Comparison of ENCODE assay signal across 1 cellular context in the genomic region with DNA sequence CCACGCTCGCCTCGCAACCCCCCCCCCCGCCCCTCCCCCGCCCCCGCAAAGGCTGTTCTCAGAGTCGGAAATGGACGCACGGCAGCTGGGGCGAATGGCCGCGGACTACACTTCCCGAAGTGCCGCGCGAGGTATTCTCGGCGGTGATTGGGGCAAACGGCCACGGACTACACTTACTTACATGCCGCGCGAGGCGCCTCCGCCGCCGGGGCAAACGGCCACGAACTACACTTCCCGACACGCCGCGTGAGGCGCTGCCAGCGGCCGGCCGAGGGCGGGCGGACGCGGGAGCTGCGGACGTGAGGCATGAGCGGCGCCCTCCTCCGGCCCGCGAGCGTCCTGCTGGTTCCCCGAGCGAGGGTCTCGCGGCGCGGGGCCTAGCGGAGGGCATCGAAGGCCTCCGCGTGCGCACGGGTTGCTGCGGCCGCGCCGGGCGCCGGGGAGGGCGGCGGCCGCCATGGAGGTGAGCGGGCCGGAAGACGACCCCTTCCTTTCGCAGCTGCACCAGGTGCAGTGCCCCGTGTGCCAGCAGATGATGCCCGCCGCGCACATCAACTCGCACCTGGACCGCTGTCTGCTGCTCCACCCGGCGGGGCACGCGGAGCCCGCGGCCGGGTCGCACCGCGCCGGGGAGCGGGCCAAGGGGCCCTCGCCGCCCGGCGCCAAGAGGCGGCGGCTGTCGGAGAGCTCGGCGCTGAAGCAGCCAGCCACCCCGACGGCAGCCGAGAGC.
TF ChIP-seq lines count a peak whose summit lies in the region.

TSS of gene WRNIP1 (plus strand) at position 228 of the 730 bp plus-strand sequence. CDS start at position 458, 230 bp downstream.

TF ChIP-seq in HEK293, 187 proteins besides CTCF, POLR2A, EP300 and RAD21 (continued from another document):
- TF ChIP-seq YY2 (tag by site-specific recombination; IDR thresholded peaks at IDR 0.05) (peak; percentile 81), ZNF660 (tag by site-specific recombination; IDR thresholded peaks at IDR 0.05) (peak; percentile 50), ZNF596 (tag by site-specific recombination; IDR thresholded peaks at IDR 0.05) (peak; percentile 58), ZBTB8A (tag by site-specific recombination; IDR thresholded peaks at IDR 0.05) (peak; percentile 75), ZNF335 (tag by site-specific recombination; conservative IDR thresholded peaks at IDR 0.05) (peak; percentile 78), ZBTB48 (tag by site-specific recombination; IDR thresholded peaks at IDR 0.05) (0 out of 2 replicates have a peak, but pooled peaks have one; percentile 53), ZNF292 (tag by site-specific recombination; IDR thresholded peaks at IDR 0.05; ENCODE audit: borderline replicate concordance, low read depth) (no peak), ZNF146 (tag by site-specific recombination; IDR thresholded peaks at IDR 0.05) (no peak), ZNF791 (tag by site-specific recombination; IDR thresholded peaks at IDR 0.05) (no peak), MEIS1 (CRISPR knock-in tag; IDR thresholded peaks at IDR 0.05; ENCODE audit: borderline replicate concordance) (peak; percentile 19; the same call in 1 of the 2 replicates), KLF8 (tag by site-specific recombination; IDR thresholded peaks at IDR 0.05) (peak; percentile 28; the same call in 1 of the 2 replicates), ZNF530 (tag by site-specific recombination; IDR thresholded peaks at IDR 0.05; ENCODE audit: low read depth) (no peak), ZNF561 (tag by site-specific recombination; IDR thresholded peaks at IDR 0.05; ENCODE audit: borderline replicate concordance) (peak; percentile 65; the same call in 1 of the 2 replicates), SP2 (tag by site-specific recombination; IDR thresholded peaks at IDR 0.05) (peak; percentile 72), BCL11A (tag by site-specific recombination; IDR thresholded peaks at IDR 0.05; ENCODE audit: low read depth) (no peak), ZNF645 (tag by site-specific recombination; IDR thresholded peaks at IDR 0.05) (no peak), ZBTB44 (tag by site-specific recombination; IDR thresholded peaks at IDR 0.05) (peak; percentile 21; the same call in 1 of the 2 replicates), HOXC10 (CRISPR knock-in tag; IDR thresholded peaks at IDR 0.05) (peak; percentile 18; the same call in 1 of the 2 replicates), ZNF76 (tag by site-specific recombination; IDR thresholded peaks at IDR 0.05; ENCODE audit: borderline replicate concordance, low read depth) (peak; percentile 98), ZNF155 (tag by site-specific recombination; IDR thresholded peaks at IDR 0.05) (no peak)
- TF ChIP-seq, protein P1, sequence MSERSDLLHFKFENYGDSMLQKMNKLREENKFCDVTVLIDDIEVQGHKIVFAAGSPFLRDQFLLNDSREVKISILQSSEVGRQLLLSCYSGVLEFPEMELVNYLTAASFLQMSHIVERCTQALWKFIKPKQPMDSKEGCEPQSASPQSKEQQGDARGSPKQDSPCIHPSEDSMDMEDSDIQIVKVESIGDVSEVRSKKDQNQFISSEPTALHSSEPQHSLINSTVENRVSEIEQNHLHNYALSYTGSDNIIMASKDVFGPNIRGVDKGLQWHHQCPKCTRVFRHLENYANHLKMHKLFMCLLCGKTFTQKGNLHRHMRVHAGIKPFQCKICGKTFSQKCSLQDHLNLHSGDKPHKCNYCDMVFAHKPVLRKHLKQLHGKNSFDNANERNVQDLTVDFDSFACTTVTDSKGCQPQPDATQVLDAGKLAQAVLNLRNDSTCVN (tag by site-specific recombination; optimal IDR thresholded peaks at IDR 0.05) = peak; percentile 84
- TF ChIP-seq, protein P2, sequence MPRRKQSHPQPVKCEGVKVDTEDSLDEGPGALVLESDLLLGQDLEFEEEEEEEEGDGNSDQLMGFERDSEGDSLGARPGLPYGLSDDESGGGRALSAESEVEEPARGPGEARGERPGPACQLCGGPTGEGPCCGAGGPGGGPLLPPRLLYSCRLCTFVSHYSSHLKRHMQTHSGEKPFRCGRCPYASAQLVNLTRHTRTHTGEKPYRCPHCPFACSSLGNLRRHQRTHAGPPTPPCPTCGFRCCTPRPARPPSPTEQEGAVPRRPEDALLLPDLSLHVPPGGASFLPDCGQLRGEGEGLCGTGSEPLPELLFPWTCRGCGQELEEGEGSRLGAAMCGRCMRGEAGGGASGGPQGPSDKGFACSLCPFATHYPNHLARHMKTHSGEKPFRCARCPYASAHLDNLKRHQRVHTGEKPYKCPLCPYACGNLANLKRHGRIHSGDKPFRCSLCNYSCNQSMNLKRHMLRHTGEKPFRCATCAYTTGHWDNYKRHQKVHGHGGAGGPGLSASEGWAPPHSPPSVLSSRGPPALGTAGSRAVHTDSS (tag by site-specific recombination; IDR thresholded peaks at IDR 0.05) = peak; percentile 30; the same call in 1 of the 2 replicates
- TF ChIP-seq, protein P3, sequence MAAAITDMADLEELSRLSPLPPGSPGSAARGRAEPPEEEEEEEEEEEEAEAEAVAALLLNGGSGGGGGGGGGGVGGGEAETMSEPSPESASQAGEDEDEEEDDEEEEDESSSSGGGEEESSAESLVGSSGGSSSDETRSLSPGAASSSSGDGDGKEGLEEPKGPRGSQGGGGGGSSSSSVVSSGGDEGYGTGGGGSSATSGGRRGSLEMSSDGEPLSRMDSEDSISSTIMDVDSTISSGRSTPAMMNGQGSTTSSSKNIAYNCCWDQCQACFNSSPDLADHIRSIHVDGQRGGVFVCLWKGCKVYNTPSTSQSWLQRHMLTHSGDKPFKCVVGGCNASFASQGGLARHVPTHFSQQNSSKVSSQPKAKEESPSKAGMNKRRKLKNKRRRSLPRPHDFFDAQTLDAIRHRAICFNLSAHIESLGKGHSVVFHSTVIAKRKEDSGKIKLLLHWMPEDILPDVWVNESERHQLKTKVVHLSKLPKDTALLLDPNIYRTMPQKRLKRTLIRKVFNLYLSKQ (tag by site-specific recombination; IDR thresholded peaks at IDR 0.05; ENCODE audit: borderline replicate concordance) = no peak
